17 cellular contexts compared by ENCODE assay signal in the genomic region with DNA sequence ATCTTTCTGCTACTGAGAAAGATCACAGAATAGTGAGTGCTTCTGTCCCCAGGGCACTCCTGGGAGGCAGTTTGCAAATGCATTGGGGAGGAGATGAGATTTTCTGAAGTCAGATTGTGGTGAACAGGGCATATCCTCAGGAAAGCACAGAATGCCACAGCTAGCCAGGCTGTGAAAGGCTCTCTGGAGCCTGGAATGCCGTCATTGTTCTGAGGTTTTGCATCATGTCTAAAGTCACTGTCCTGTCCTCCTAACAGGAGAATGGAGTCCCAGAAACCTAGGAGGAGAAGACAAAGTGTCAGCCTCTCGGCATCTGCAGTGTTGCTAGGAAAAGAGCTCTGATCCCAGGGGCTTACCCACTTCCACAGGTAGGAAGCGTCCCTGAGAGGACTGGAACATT.
"Had no signal": no experiment of that assay in that cellular context is flagged by ENCODE, and none has a peak within 500 bp of the region (broad histone marks: within the 10 kb centered on the region; RNA-seq: fewer than 3 reads in every experiment).

No MANE protein-coding gene starts in this region.

- ATAC-seq: esophagus mucosa; right cardiac atrium; stimulated activated naive CD8-positive, alpha-beta T cell treated with anti-CD3 and anti-CD28 coated beads, Interleukin-15, Interleukin-2, amounts not matched to agents 100 U/mL and 50 U/mL, for 24 hours had no signal

- H3K27me3 ChIP-seq: hepatocyte had no signal

- H2AFZ ChIP-seq: hepatocyte, parathyroid adenoma had no signal

- H3K79me2 ChIP-seq: hepatocyte, parathyroid adenoma had no signal

- H3K4me3 ChIP-seq: hepatocyte, left ventricle myocardium inferior had no signal

- H3K4me1 ChIP-seq: left ventricle myocardium inferior, parathyroid adenoma had no signal

- H3K9ac ChIP-seq: parathyroid adenoma had no signal

- H3K36me3 ChIP-seq: left ventricle myocardium inferior had no signal

- H3K4me2 ChIP-seq: hepatocyte had no signal

- H3K27ac ChIP-seq: hepatocyte, left ventricle myocardium inferior, parathyroid adenoma had no signal

- DNase-seq: activated CD4-positive, alpha-beta memory T cell treated with anti-CD3 and anti-CD28 coated beads, Interleukin-2, amount 10 ng/mL, durations not matched to agents 7 days and 5 days; activated effector memory CD4-positive, alpha-beta T cell treated with anti-CD3 and anti-CD28 coated beads, Interleukin-2, amount 50 U/mL, for 16 hours; activated naive CD4-positive, alpha-beta T cell treated with anti-CD3 and anti-CD28 coated beads, Interleukin-2, amount 10 ng/mL, durations not matched to agents 7 days and 5 days; activated T-cell treated with anti-CD3 and anti-CD28 coated beads for 4 hours; effector memory CD4-positive, alpha-beta T cell; glutamatergic neuron; left ventricle myocardium inferior; mammary epithelial cell; nucleus accumbens; right cardiac atrium; stimulated activated CD4-positive, alpha-beta T cell treated with anti-CD3 and anti-CD28 coated beads, Interleukin-12 subunit alpha, Interleukin-12 subunit beta, amount 100 ng/mL, for 4 hours; stimulated activated CD4-positive, alpha-beta T cell treated with anti-CD3 and anti-CD28 coated beads, Interleukin-4, amount 100 ng/mL, for 4 hours; stimulated activated naive CD8-positive, alpha-beta T cell treated with anti-CD3 and anti-CD28 coated beads, Interleukin-15, Interleukin-2, amounts not matched to agents 100 U/mL and 50 U/mL, for 24 hours; T-helper 9 cell had no signal
